Comparison of ENCODE assay signal across 8 cellular contexts in genomic region chr2:26785431-26786206, GRCh38. TPM values are rescaled to one million over a fixed set of nuclear protein-coding genes. Genes with fewer than 3 reads are reported as not detected.
A peak's percentile ranks its signal among the peaks of the same experiment; 100 is the strongest.
DNase-seq lines count a peak whose midpoint lies in the region; ATAC-seq and TF ChIP-seq lines count a peak whose summit lies in the region.

TSS of gene CENPA (plus strand) at chr2:26786056. CDS start at chr2:26786197, 141 bp downstream.

- H3F3A ChIP-seq in DOHH2 (ENCODE audit: control insufficient read depth, insufficient read depth): no peaks in the 10 kb centered on the region
- H3F3A ChIP-seq in GM23248 (ENCODE audit: insufficient read depth): 0 out of 2 replicates have a peak, but pooled peaks cover 7% of the 10 kb centered on the region

- H3K9me2 ChIP-seq in DOHH2 (replicated peaks; ENCODE audit: control insufficient read depth, low read length) (no peaks in the 10 kb centered on the region), GM23248 (ENCODE audit: insufficient read depth) (no peaks in the 10 kb centered on the region)

- H3K9ac ChIP-seq in GM23248: peak within 1 kb of the TSS; percentile 80

- H3K36me3 Mint-ChIP-seq in activated T-helper 1 cell treated with anti-CD3 and anti-CD28 coated beads, Interleukin-12 subunit alpha, Interleukin-12 subunit beta, Interleukin-2, Interleukin-4 antibody, amounts not matched to agents 30 ng/mL and 10 ng/mL and 1 ng/mL, durations not matched to agents 14 hours and 24 hours and 36 hours (ENCODE audit: low read depth): peaks cover 30% of the 10 kb centered on the region
- no peaks in the 10 kb centered on the region for H3K36me3 Mint-ChIP-seq in naive B cell
- peaks cover 11% of the 10 kb centered on the region for H3K36me3 Mint-ChIP-seq in stimulated activated memory B cell treated with anti-CD40 and anti-IgM and Interleukin-4, amounts not matched to agents 10 μg/mL and 1 μg/mL and 100 μg/mL, for 72 hours

- peaks cover 38% of the 10 kb centered on the region for H3K36me3 ChIP-seq in DOHH2 (ENCODE audit: control insufficient read depth, low read length)
- H3K36me3 ChIP-seq in GM23248 (ENCODE audit: low read depth): 0 out of 2 replicates have a peak, but pooled peaks cover 6% of the 10 kb centered on the region

- peak within 1 kb of the TSS; percentile 96 for H3K4me3 Mint-ChIP-seq in activated T-helper 1 cell treated with anti-CD3 and anti-CD28 coated beads, Interleukin-12 subunit alpha, Interleukin-12 subunit beta, Interleukin-2, Interleukin-4 antibody, amounts not matched to agents 30 ng/mL and 10 ng/mL and 1 ng/mL, durations not matched to agents 14 hours and 24 hours and 36 hours
- peak within 1 kb of the TSS; percentile 75 to 93 (median 90) for H3K4me3 Mint-ChIP-seq in naive B cell
- H3K4me3 Mint-ChIP-seq in stimulated activated memory B cell treated with anti-CD40 and anti-IgM and Interleukin-4, amounts not matched to agents 10 μg/mL and 1 μg/mL and 100 μg/mL, for 72 hours: peak within 1 kb of the TSS; percentile 75

- H3K27ac ChIP-seq in DOHH2 (ENCODE audit: low read depth, low read length) (peak within 1 kb of the TSS; percentile 69), GM23248 (peak within 1 kb of the TSS; percentile 72)

- no peaks in the 10 kb centered on the region for H3K27me3 Mint-ChIP-seq in activated T-helper 1 cell treated with anti-CD3 and anti-CD28 coated beads, Interleukin-12 subunit alpha, Interleukin-12 subunit beta, Interleukin-2, Interleukin-4 antibody, amounts not matched to agents 30 ng/mL and 10 ng/mL and 1 ng/mL, durations not matched to agents 14 hours and 24 hours and 36 hours (ENCODE audit: insufficient read depth)
- peaks cover 0 to 13% (median 6%) of the 10 kb centered on the region in 3 donors for H3K27me3 Mint-ChIP-seq in naive B cell
- peaks cover 25% of the 10 kb centered on the region for H3K27me3 Mint-ChIP-seq in stimulated activated memory B cell treated with anti-CD40 and anti-IgM and Interleukin-4, amounts not matched to agents 10 μg/mL and 1 μg/mL and 100 μg/mL, for 72 hours

- peaks cover 25% of the 10 kb centered on the region for H3K4me1 ChIP-seq in DOHH2 (ENCODE audit: control insufficient read depth, low read length)
- H3K4me1 ChIP-seq in GM23248 (ENCODE audit: insufficient read depth): 0 out of 2 replicates have a peak, but pooled peaks cover 3% of the 10 kb centered on the region

- H3K27me3 ChIP-seq in DOHH2 (ENCODE audit: control insufficient read depth, low read length): no peaks in the 10 kb centered on the region
- no peaks in the 10 kb centered on the region for H3K27me3 ChIP-seq in GM23248 (replicated peaks; ENCODE audit: insufficient read depth)

- peak within 1 kb of the TSS; percentile 87 for H2AFZ ChIP-seq in GM23248

- intact Hi-C loops in activated T-helper 1 cell treated with anti-CD3 and anti-CD28 coated beads, Interleukin-12 subunit alpha, Interleukin-12 subunit beta, Interleukin-2, Interleukin-4 antibody, amounts not matched to agents 30 ng/mL and 10 ng/mL and 1 ng/mL, durations not matched to agents 14 hours and 24 hours and 36 hours (cut with micrococcal nuclease): loop anchor here (1.0 to 10.0 kb wide), 9 partner anchors 13 to 541 kb away; partner anchors contain the start of genes ADGRF3, CAD, HADHA and HADHB

- H3K27ac Mint-ChIP-seq in activated T-helper 1 cell treated with anti-CD3 and anti-CD28 coated beads, Interleukin-12 subunit alpha, Interleukin-12 subunit beta, Interleukin-2, Interleukin-4 antibody, amounts not matched to agents 30 ng/mL and 10 ng/mL and 1 ng/mL, durations not matched to agents 14 hours and 24 hours and 36 hours: peak within 1 kb of the TSS; percentile 89
- H3K27ac Mint-ChIP-seq in naive B cell: peak within 1 kb of the TSS; percentile 29 to 94 (median 76)
- peak within 1 kb of the TSS; percentile 51 for H3K27ac Mint-ChIP-seq in stimulated activated memory B cell treated with anti-CD40 and anti-IgM and Interleukin-4, amounts not matched to agents 10 μg/mL and 1 μg/mL and 100 μg/mL, for 72 hours

- TF ChIP-seq CTCF in DOHH2 (IDR thresholded peaks at IDR 0.05; ENCODE audit: low read depth, low read length, poor library complexity, severe bottlenecking): no peak

- in situ Hi-C loops in GM23248 (cut with MboI): no loop called here

- peak within 1 kb of the TSS; percentile 87 for H3K4me3 ChIP-seq in DOHH2 (ENCODE audit: low read length)
- H3K4me3 ChIP-seq in GM23248: peak within 1 kb of the TSS; percentile 83

- H3K9me3 ChIP-seq in DOHH2 (ENCODE audit: control insufficient read depth, insufficient read depth, low read length) (peaks cover 2% of the 10 kb centered on the region; the same call in 1 of the 2 replicates), GM23248 (ENCODE audit: low read depth) (no peaks in the 10 kb centered on the region)

- peaks cover 7% of the 10 kb centered on the region for H3K9me3 Mint-ChIP-seq in activated T-helper 1 cell treated with anti-CD3 and anti-CD28 coated beads, Interleukin-12 subunit alpha, Interleukin-12 subunit beta, Interleukin-2, Interleukin-4 antibody, amounts not matched to agents 30 ng/mL and 10 ng/mL and 1 ng/mL, durations not matched to agents 14 hours and 24 hours and 36 hours
- peaks cover 0 to under 1% (median 0%) of the 10 kb centered on the region in 7 donors for H3K9me3 Mint-ChIP-seq in naive B cell
- no peaks in the 10 kb centered on the region for H3K9me3 Mint-ChIP-seq in stimulated activated memory B cell treated with anti-CD40 and anti-IgM and Interleukin-4, amounts not matched to agents 10 μg/mL and 1 μg/mL and 100 μg/mL, for 72 hours

- ATAC-seq in naive B cell (ENCODE audit: low read depth in 2 of 2): peak; percentile 98 to 99
- ATAC-seq in stimulated activated memory B cell treated with anti-CD40 and anti-IgM and Interleukin-4, amounts not matched to agents 10 μg/mL and 1 μg/mL and 100 μg/mL, for 72 hours: peak; percentile 100

- 0 out of 2 replicates have a peak, but pooled peaks cover 1% of the 10 kb centered on the region for H4K20me1 ChIP-seq in DOHH2 (ENCODE audit: control insufficient read depth, insufficient read depth, low read depth, low read length)
- H4K20me1 ChIP-seq in GM23248 (ENCODE audit: insufficient read depth): no peaks in the 10 kb centered on the region

- H3K4me2 ChIP-seq in DOHH2 (ENCODE audit: low read length) (peak within 1 kb of the TSS; percentile 88), GM23248 (ENCODE audit: unreplicated experiment) (peak within 1 kb of the TSS; percentile 89)

- H3K4me1 Mint-ChIP-seq in activated T-helper 1 cell treated with anti-CD3 and anti-CD28 coated beads, Interleukin-12 subunit alpha, Interleukin-12 subunit beta, Interleukin-2, Interleukin-4 antibody, amounts not matched to agents 30 ng/mL and 10 ng/mL and 1 ng/mL, durations not matched to agents 14 hours and 24 hours and 36 hours (ENCODE audit: low read depth): peaks cover 33% of the 10 kb centered on the region
- H3K4me1 Mint-ChIP-seq in naive B cell: peaks cover 0 to 17% (median 6%) of the 10 kb centered on the region in 3 donors
- H3K4me1 Mint-ChIP-seq in stimulated activated memory B cell treated with anti-CD40 and anti-IgM and Interleukin-4, amounts not matched to agents 10 μg/mL and 1 μg/mL and 100 μg/mL, for 72 hours: peaks cover 6% of the 10 kb centered on the region

- H3K79me2 ChIP-seq in DOHH2 (ENCODE audit: control insufficient read depth, low read length) (peaks cover 47% of the 10 kb centered on the region), GM23248 (ENCODE audit: insufficient read depth) (peaks cover 42% of the 10 kb centered on the region)

- WGBS in GM23248 (ENCODE audit: low coverage in 1 of 2, low lambda C conversion rate in 2 of 2, missing lambda C conversion rate in 2 of 2), 2 experiments: 1% methylated on average over 47 to 52 of the region's 55 CpGs

- peak; percentile 99 for DNase-seq in GM23248
- peak; percentile 99 for DNase-seq in Kasumi-1 (lab: John Stamatoyannopoulos, UW)
- peak; percentile 100 for DNase-seq in RPMI7951 (ENCODE audit: low read depth)
- peak; percentile 94 for DNase-seq in activated T-helper 1 cell treated with anti-CD3 and anti-CD28 coated beads, Interleukin-12 subunit alpha, Interleukin-12 subunit beta, Interleukin-2, Interleukin-4 antibody, amounts not matched to agents 30 ng/mL and 10 ng/mL and 1 ng/mL, durations not matched to agents 14 hours and 24 hours and 36 hours (ENCODE audit: low spot score)
- peak; percentile 99 for DNase-seq in fibroblast of gingiva (ENCODE audit: low read depth)
- DNase-seq in naive B cell: peak; percentile 95

RNA-seq across cellular contexts. Expression of gene CENPA, which starts in this region (rescaled TPM):
- 5.7 and 8.1 TPM in 2 replicates for total RNA-seq in GM23248 (2014; rRNA removed; shearing (Covaris generic))
- polyA plus RNA-seq in GM23248 (2016; fragmentation: Nextera tagmentation; extraction: Ambion mirVana): 9.1 and 12.1 TPM in 2 replicates
- total RNA-seq in RPMI7951 (2014; rRNA removed; shearing (Covaris generic)): 67.8 and 82.6 TPM in 2 replicates
- total RNA-seq in activated T-helper 1 cell treated with anti-CD3 and anti-CD28 coated beads, Interleukin-12 subunit alpha, Interleukin-12 subunit beta, Interleukin-2, Interleukin-4 antibody, amounts not matched to agents 30 ng/mL and 10 ng/mL and 1 ng/mL, durations not matched to agents 14 hours and 24 hours and 36 hours: 16.6 and 19.7 TPM in 2 replicates
- polyA plus RNA-seq in naive B cell (ENCODE audit: low read depth in 6 of 6): not detected

Comparison
In these comparisons a context has a peak if more than half of its experiments do, and no peak if none do; other contexts are left out.
1. Peak in every context shown above with its lines: DNase-seq, ATAC-seq, H3K4me3 ChIP-seq and H3K27ac ChIP-seq.
2. Peak in DNase-seq and ATAC-seq in naive B cell; RNA of the gene not detected or under 1 TPM.